17 cellular contexts compared by ENCODE assay signal in the genomic region with DNA sequence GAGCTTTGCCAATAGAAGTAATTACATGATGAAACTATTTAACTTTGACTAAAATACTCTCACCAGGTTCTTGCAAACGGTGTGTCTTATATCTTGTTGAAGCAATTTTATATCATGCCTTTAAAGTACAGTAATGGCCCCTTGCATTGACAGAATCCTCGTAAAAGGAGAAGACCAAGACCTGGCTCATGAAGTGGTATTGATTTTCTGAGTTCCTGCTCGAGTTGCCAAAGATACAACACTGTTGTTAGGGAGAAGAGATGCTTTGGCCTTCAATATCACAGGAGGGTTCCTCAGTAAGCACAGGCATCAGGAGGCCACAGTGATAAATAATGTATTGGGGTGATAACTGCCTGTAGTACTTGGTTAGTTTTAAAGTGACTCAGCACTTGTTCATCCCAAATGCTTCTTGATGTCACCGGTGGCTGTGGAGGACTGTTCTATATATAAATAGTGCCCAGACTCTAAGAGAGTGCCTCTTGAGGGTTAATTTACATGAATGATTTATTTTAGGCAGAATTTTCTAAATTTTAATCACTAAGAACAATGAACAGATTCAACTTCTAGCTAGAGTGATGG.
"Had no signal": no experiment of that assay in that cellular context is flagged by ENCODE, and none has a peak within 500 bp of the region (broad histone marks: within the 10 kb centered on the region; RNA-seq: fewer than 3 reads in every experiment).

No MANE protein-coding gene starts in this region.

- H3K27me3 ChIP-seq: adrenal gland, neutrophil, tibial artery, uterus had no signal

- DNase-seq: activated CD4-positive, alpha-beta memory T cell treated with anti-CD3 and anti-CD28 coated beads for 36 hours; activated CD4-positive, alpha-beta T cell treated with anti-CD3 and anti-CD28 coated beads for 36 hours; activated naive CD4-positive, alpha-beta T cell treated with anti-CD3 and anti-CD28 coated beads, Interleukin-2, amount 50 U/mL, for 16 hours; activated T-cell treated with anti-CD3 and anti-CD28 coated beads, Interleukin-2, amount 50 U/mL, for 24 hours; adrenal gland; endodermal cell; head of caudate nucleus; mesenchymal stem cell; naive thymus-derived CD8-positive, alpha-beta T cell; posterior cingulate gyrus; stimulated activated CD4-positive, alpha-beta T cell treated with anti-CD3 and anti-CD28 coated beads, Interleukin-15, amount 100 ng/mL, for 24 hours; stimulated activated CD4-positive, alpha-beta T cell treated with anti-CD3 and anti-CD28 coated beads, Interleukin-4, amount 100 ng/mL, for 1 hour; stimulated activated naive B cell treated with anti-CD40 and anti-IgM and Interleukin-4, amounts not matched to agents 10 μg/mL and 1 μg/mL and 100 μg/mL, for 72 hours; tibial artery; uterus had no signal

- H3K9me3 ChIP-seq: adrenal gland, neutrophil, tibial artery, uterus had no signal

- H3K27ac ChIP-seq: adrenal gland, neutrophil, skin epidermis, tibial artery, uterus had no signal

- H3K4me1 ChIP-seq: adrenal gland, tibial artery, uterus had no signal

- H3K36me3 ChIP-seq: adrenal gland, neutrophil, tibial artery, uterus had no signal

- H3K4me3 ChIP-seq: adrenal gland, skin epidermis, tibial artery, uterus had no signal
